ENCODE assay signal across 17 cellular contexts in genomic region chr2:2656046-2656715, GRCh38.
DNase-seq lines count a peak whose midpoint lies in the region; ATAC-seq, FAIRE-seq and TF ChIP-seq lines count a peak whose summit lies in the region.
"Had no signal": no experiment of that assay in that cellular context is flagged by ENCODE, and none has a peak within 500 bp of the region (broad histone marks: within the 10 kb centered on the region; RNA-seq: fewer than 3 reads in every experiment).

No MANE protein-coding gene starts in this region.

- no peaks in the 10 kb centered on the region for H4K20me1 ChIP-seq in neural progenitor cell (ENCODE audit: low read depth)

- peak; percentile 15 for ATAC-seq in Right ventricle myocardium superior (ENCODE audit: poor library complexity)
- ATAC-seq: activated T-helper 17 cell treated with anti-CD3 and anti-CD28 coated beads, Interleukin-2, amount 50 U/mL, for 72 hours had no signal

- H3K9me3 Mint-ChIP-seq in neural progenitor cell, result peaks cover 14% of the 10 kb centered on the region

- TF ChIP-seq CTCF in right atrium auricular region (IDR thresholded peaks at IDR 0.05) (peak in 1 of 2 donors; percentile 27), brain microvascular endothelial cell (IDR thresholded peaks at IDR 0.05; ENCODE audit: low read depth, low read length, missing control alignments) (peak; percentile 26), neural progenitor cell (IDR thresholded peaks at IDR 0.05) (no peak)

- H3K27me3 ChIP-seq in right atrium auricular region, result no peaks in the 10 kb centered on the region
- no peaks in the 10 kb centered on the region for H3K27me3 ChIP-seq in brain microvascular endothelial cell (replicated peaks)
- H3K27me3 ChIP-seq in neural progenitor cell, result no peaks in the 10 kb centered on the region
- H3K27me3 ChIP-seq: adrenal gland had no signal

- no peaks in the 10 kb centered on the region for H3K36me3 ChIP-seq in right atrium auricular region
- no peaks in the 10 kb centered on the region for H3K36me3 ChIP-seq in brain microvascular endothelial cell (replicated peaks)
- H3K36me3 ChIP-seq in neural progenitor cell, result no peaks in the 10 kb centered on the region
- H3K36me3 ChIP-seq: adrenal gland, HAP-1, stomach had no signal

- no peak overlapping the region for H3K9ac ChIP-seq in neural progenitor cell

- peaks cover 2% of the 10 kb centered on the region for H3K36me3 Mint-ChIP-seq in neural progenitor cell
- H3K36me3 Mint-ChIP-seq: CD8-positive, alpha-beta T cell had no signal

- H3K79me2 ChIP-seq in neural progenitor cell (ENCODE audit: low read depth), result no peaks in the 10 kb centered on the region

- peak overlapping the region; percentile 74 for H2AFZ ChIP-seq in neural progenitor cell (replicated peaks)

- no peak overlapping the region for H3K4me3 ChIP-seq in right atrium auricular region
- no peak overlapping the region for H3K4me3 ChIP-seq in brain microvascular endothelial cell (ENCODE audit: low read depth, low read length)
- no peak overlapping the region for H3K4me3 ChIP-seq in neural progenitor cell
- H3K4me3 ChIP-seq: adrenal gland, HAP-1, stomach had no signal

- H3K9me3 ChIP-seq in right atrium auricular region, result no peaks in the 10 kb centered on the region
- no peaks in the 10 kb centered on the region for H3K9me3 ChIP-seq in neural progenitor cell (ENCODE audit: low read depth)
- H3K9me3 ChIP-seq: adrenal gland, HAP-1 had no signal

- H3F3A ChIP-seq in neural progenitor cell (ENCODE audit: low read depth), result no peaks in the 10 kb centered on the region

- in situ Hi-C loops in brain microvascular endothelial cell (cut with HindIII; ENCODE audit: low pct_ligation_motif_present, low sequenced_read_pairs), result no loop called here

- H3K27ac ChIP-seq in right atrium auricular region, result no peak overlapping the region
- H3K27ac ChIP-seq in brain microvascular endothelial cell, result no peak overlapping the region
- H3K27ac ChIP-seq in neural progenitor cell, result no peak overlapping the region
- peak overlapping the region; percentile 72 for H3K27ac ChIP-seq in temporal lobe (ENCODE audit: low read depth, low read length)
- H3K27ac ChIP-seq: adrenal gland, stomach had no signal

- H3K27me3 Mint-ChIP-seq in neural progenitor cell (ENCODE audit: insufficient read depth, low read depth), result peaks cover 9% of the 10 kb centered on the region
- H3K27me3 Mint-ChIP-seq: activated B cell treated with CpG ODN at 0.5 μM for 24 hours had no signal

- H3K4me1 ChIP-seq in right atrium auricular region (peaks cover 2 to 12% of the 10 kb centered on the region in 2 donors), neural progenitor cell (peaks cover 11% of the 10 kb centered on the region)
- H3K4me1 ChIP-seq: HAP-1 had no signal

- H3K27ac Mint-ChIP-seq in neural progenitor cell, result no peak overlapping the region
- H3K27ac Mint-ChIP-seq: activated B cell treated with CpG ODN at 0.5 μM for 24 hours; activated T-helper 17 cell treated with anti-CD3 and anti-CD28 coated beads, Interleukin-2, amount 50 U/mL, for 72 hours; CD8-positive, alpha-beta T cell had no signal

- intact Hi-C loops in Right ventricle myocardium superior (cut with DNase I), result no loop called here

- peaks cover 28% of the 10 kb centered on the region for H3K4me1 Mint-ChIP-seq in neural progenitor cell
- H3K4me1 Mint-ChIP-seq: activated B cell treated with CpG ODN at 0.5 μM for 24 hours; activated T-helper 17 cell treated with anti-CD3 and anti-CD28 coated beads, Interleukin-2, amount 50 U/mL, for 72 hours had no signal

- DNase-seq in Right ventricle myocardium superior, result no peak
- DNase-seq in right atrium auricular region (ENCODE audit: low spot score), result no peak
- DNase-seq in brain microvascular endothelial cell, result no peak
- peak; percentile 42 for DNase-seq in neural progenitor cell (ENCODE audit: low spot score)
- DNase-seq in frontal cortex (ENCODE audit: low spot score in 2 of 2), result no peak
- DNase-seq in stimulated activated CD4-positive, alpha-beta T cell treated with anti-CD3 and anti-CD28 coated beads, Interleukin-2, amount 100 ng/mL, for 48 hours, result no peak
- DNase-seq in iPS-NIHi7 (ENCODE audit: extremely low spot score), result no peak
- DNase-seq: activated B cell treated with CpG ODN at 0.5 μM for 24 hours; adrenal gland; CD8-positive, alpha-beta T cell; MV-4-11; NCI-H2081 treated with DMSO at 0.1 percent for 48 hours; stomach; T-helper 1 cell had no signal

- FAIRE-seq in frontal cortex (lab: Jason Lieb, UNC), result no peak

- H3K4me2 ChIP-seq in neural progenitor cell, result no peak overlapping the region

- no peak overlapping the region for H3K4me3 Mint-ChIP-seq in neural progenitor cell
- H3K4me3 Mint-ChIP-seq: activated B cell treated with CpG ODN at 0.5 μM for 24 hours; activated T-helper 17 cell treated with anti-CD3 and anti-CD28 coated beads, Interleukin-2, amount 50 U/mL, for 72 hours had no signal
